In genomic region chr18:79133724-79134123, GRCh38 we compare ENCODE assay signal across 26 cellular contexts.
DNase-seq lines count a peak whose midpoint lies in the region; ATAC-seq, FAIRE-seq and TF ChIP-seq lines count a peak whose summit lies in the region.
"Had no signal": no experiment of that assay in that cellular context is flagged by ENCODE, and none has a peak within 500 bp of the region (broad histone marks: within the 10 kb centered on the region; RNA-seq: fewer than 3 reads in every experiment).

No MANE protein-coding gene starts in this region.

- H3K27me3 Mint-ChIP-seq in HFFc6 (ENCODE audit: insufficient read depth), result no peaks in the 10 kb centered on the region
- H3K27me3 Mint-ChIP-seq: CD4-positive, alpha-beta memory T cell had no signal

- H3K27ac ChIP-seq in right cardiac atrium (ENCODE audit: low read length) (no peak overlapping the region), kidney (ENCODE audit: low read depth in 2 of 2, low read length in 2 of 2) (no peak overlapping the region)
- H3K27ac ChIP-seq: BLaER1 treated with 17β-estradiol and CSF1 and Interleukin-3, amounts not matched to agents 10 nM and 100 nM; GM23248; KMS-11; SJSA1 had no signal

- intact Hi-C loops in right cardiac atrium (cut with DNase I), result no loop called here
- intact Hi-C loops in kidney (cut with DNase I), result no loop called here

- WGBS in right cardiac atrium, result 73% methylated on average over 6 of the region's 6 CpGs

- no peaks in the 10 kb centered on the region for H3K36me3 ChIP-seq in BE2C
- no peaks in the 10 kb centered on the region for H3K36me3 ChIP-seq in kidney (ENCODE audit: control insufficient read depth in 1 of 2, insufficient read depth in 2 of 2, low read length in 2 of 2)
- H3K36me3 ChIP-seq: SJSA1 had no signal

- no peak overlapping the region for H3K27ac Mint-ChIP-seq in HFFc6

- H3K4me3 ChIP-seq in BE2C (ENCODE audit: low read depth, low read length), result no peak overlapping the region
- H3K4me3 ChIP-seq in right cardiac atrium (ENCODE audit: low read length), result no peak overlapping the region
- H3K4me3 ChIP-seq in kidney (ENCODE audit: low read length in 2 of 2), result no peak overlapping the region
- H3K4me3 ChIP-seq: BLaER1 treated with 17β-estradiol and CSF1 and Interleukin-3, amounts not matched to agents 10 nM and 100 nM; GM23248; SJSA1 had no signal

- H3K9me3 Mint-ChIP-seq in HFFc6, result no peaks in the 10 kb centered on the region
- H3K9me3 Mint-ChIP-seq: CD4-positive, alpha-beta memory T cell; H9 had no signal

- H3K9me3 ChIP-seq in BE2C (no peaks in the 10 kb centered on the region), right cardiac atrium (ENCODE audit: control insufficient read depth, low read length) (no peaks in the 10 kb centered on the region), kidney (ENCODE audit: control insufficient read depth in 1 of 2, low read length in 2 of 2) (no peaks in the 10 kb centered on the region)
- H3K9me3 ChIP-seq: Caco-2, SJSA1 had no signal

- ATAC-seq in right cardiac atrium, result no peak
- ATAC-seq: Panc1 had no signal

- H3K27me3 ChIP-seq in BE2C, result no peaks in the 10 kb centered on the region
- H3K27me3 ChIP-seq in right cardiac atrium (ENCODE audit: control insufficient read depth, insufficient read depth), result no peaks in the 10 kb centered on the region
- H3K27me3 ChIP-seq: BLaER1 treated with 17β-estradiol and CSF1 and Interleukin-3, amounts not matched to agents 10 nM and 100 nM; SJSA1 had no signal

- FAIRE-seq in kidney (lab: Jason Lieb, UNC), result no peak
- FAIRE-seq: G401.6, GM12892, HTR-8/SVneo had no signal

- H3K4me1 ChIP-seq in BE2C (no peaks in the 10 kb centered on the region), right cardiac atrium (ENCODE audit: control insufficient read depth, insufficient read depth, low read length) (no peaks in the 10 kb centered on the region), kidney (ENCODE audit: control insufficient read depth in 1 of 2, insufficient read depth in 1 of 2, low read depth in 1 of 2, low read length in 2 of 2) (no peaks in the 10 kb centered on the region)
- H3K4me1 ChIP-seq: BLaER1 treated with 17β-estradiol and CSF1 and Interleukin-3, amounts not matched to agents 10 nM and 100 nM; Caco-2; SJSA1 had no signal

- no peak overlapping the region for H3K4me3 Mint-ChIP-seq in HFFc6
- H3K4me3 Mint-ChIP-seq: CD4-positive, alpha-beta memory T cell; H9 had no signal

- no peak overlapping the region for H3K9ac ChIP-seq in kidney (ENCODE audit: low read length in 2 of 2)
- H3K9ac ChIP-seq: BLaER1 treated with 17β-estradiol and CSF1 and Interleukin-3, amounts not matched to agents 10 nM and 100 nM; GM23248; KMS-11 had no signal

- no peak for TF ChIP-seq CTCF in BE2C (IDR thresholded peaks at IDR 0.05; ENCODE audit: low read depth, low read length)
- TF ChIP-seq CTCF in HFFc6 (IDR thresholded peaks at IDR 0.05), result no peak
- TF ChIP-seq CTCF in kidney (IDR thresholded peaks at IDR 0.05; ENCODE audit: borderline replicate concordance, extremely low read depth, insufficient read depth), result no peak

- DNase-seq in BE2C (peak; percentile 4), NCI-H510A (lab: John Stamatoyannopoulos, UW) (peak; percentile 8), right cardiac atrium (peak; percentile 26 to 64 (median 60)), putamen (ENCODE audit: low spot score) (peak; percentile 7), NCI-H1092 (lab: John Stamatoyannopoulos, UW) (no peak), HFFc6 (no peak), kidney (no peak)
- DNase-seq: Caco-2; CD4-positive, alpha-beta memory T cell; DMS153; GM23248; H9; IMR-90; NCI-H1105; NCI-H146; NCI-H2029; NCI-H2227 treated with DMSO at 0.1 percent for 48 hours; NCI-H524 treated with DMSO at 0.1 percent for 48 hours; NCI-H82 had no signal

- H3K4me1 Mint-ChIP-seq in HFFc6 (ENCODE audit: low read depth), result no peaks in the 10 kb centered on the region

- peaks cover 14% of the 10 kb centered on the region for H3K36me3 Mint-ChIP-seq in HFFc6 (ENCODE audit: low read depth)

Comparison
In these comparisons a context has a peak if more than half of its experiments do, and no peak if none do; other contexts are left out.
1. DNase-seq: peak in BE2C (single experiment), NCI-H510A (single experiment), right cardiac atrium (3 of 3) and putamen (single experiment); none in NCI-H1092 (single experiment), HFFc6 (single experiment) and kidney (single experiment).